In genomic region chr19:54517483-54517882, GRCh38 we compare ENCODE assay signal across 8 cellular contexts. TPM values are rescaled to one million over a fixed set of nuclear protein-coding genes. Genes with fewer than 3 reads are reported as not detected.
DNase-seq lines count a peak whose midpoint lies in the region; ATAC-seq, FAIRE-seq and TF ChIP-seq lines count a peak whose summit lies in the region.

No MANE protein-coding gene starts in this region.

- DNase-seq in AG08396 (ENCODE audit: low spot score) (peak; percentile 50), SJSA1 (ENCODE audit: low read depth in 1 of 2, low spot score in 2 of 2) (peak; percentile 12 to 54), astrocyte (ENCODE audit: low read depth) (peak; percentile 8), HepG2 (ENCODE audit: low spot score) (peak; percentile 52), testis (peak; percentile 58)

- CTCF ChIA-PET in HepG2 (lab: Yijun Ruan, JAX; ENCODE audit: low intra/inter-chr PET ratio, low total read pairs), result no interaction called here

- no peak overlapping the region for H3K27ac ChIP-seq in SJSA1
- H3K27ac ChIP-seq in astrocyte (ENCODE audit: low read depth, low read length), result no peak overlapping the region
- no peak overlapping the region for H3K27ac ChIP-seq in HepG2 (ENCODE audit: extremely low read length, insufficient read depth, low read length)
- no peak overlapping the region for H3K27ac ChIP-seq in testis

- intact Hi-C loops in HepG2 (cut with micrococcal nuclease; ENCODE audit: unreplicated experiment), result no loop called here
- intact Hi-C loops in testis (cut with DNase I; ENCODE audit: low total_unique reads), result no loop called here

- H3K9ac ChIP-seq in astrocyte (ENCODE audit: low read length) (no peak overlapping the region), HepG2 (ENCODE audit: insufficient read depth, low read depth, low read length) (no peak overlapping the region)

- 5% methylated on average over 3 of the region's 4 CpGs for WGBS in HepG2 (ENCODE audit: low lambda C conversion rate)
- 0% methylated on average over 4 of the region's 4 CpGs for WGBS in testis, 2 donors

- no peak overlapping the region for H3K4me3 ChIP-seq in SJSA1
- no peak overlapping the region for H3K4me3 ChIP-seq in astrocyte (ENCODE audit: insufficient read depth, low read depth, low read length)
- no peak overlapping the region for H3K4me3 ChIP-seq in HepG2 (replicated peaks in 1 of 3; ENCODE audit: insufficient read depth in 1 of 3, low read depth in 2 of 3, low read length in 3 of 3)
- no peak overlapping the region for H3K4me3 ChIP-seq in testis

- no peak overlapping the region for H3K4me3 Mint-ChIP-seq in astrocyte (ENCODE audit: unreplicated experiment)

- TF ChIP-seq POLR2A in HepG2 (IDR thresholded peaks at IDR 0.05; ENCODE audit: insufficient read depth in 1 of 2, low read depth in 2 of 2, low read length in 2 of 2) (no peak), testis (IDR thresholded peaks at IDR 0.05) (no peak)

- no peaks in the 10 kb centered on the region for H4K20me1 ChIP-seq in astrocyte (ENCODE audit: insufficient read depth, low read length)
- no peaks in the 10 kb centered on the region for H4K20me1 ChIP-seq in HepG2 (ENCODE audit: insufficient read depth, low read length)

- no peak for TF ChIP-seq EP300 in HepG2 (IDR thresholded peaks at IDR 0.05; ENCODE audit: low read depth in 2 of 2, low read length in 2 of 2)
- TF ChIP-seq EP300 in HepG2 (CRISPR knock-in tag; IDR thresholded peaks at IDR 0.05; ENCODE audit: borderline replicate concordance), result no peak

- H2AFZ ChIP-seq in astrocyte (ENCODE audit: low read depth, low read length) (no peak overlapping the region), HepG2 (ENCODE audit: low read length) (no peak overlapping the region)

- no peak for TF ChIP-seq CTCF in astrocyte (IDR thresholded peaks at IDR 0.05; ENCODE audit: insufficient read depth, low read depth, low read length)
- no peak for TF ChIP-seq CTCF in HepG2 (CRISPR knock-in tag; IDR thresholded peaks at IDR 0.05)
- no peak for TF ChIP-seq CTCF in testis (IDR thresholded peaks at IDR 0.05)

- H3K9me3 ChIP-seq in SJSA1 (replicated peaks) (no peaks in the 10 kb centered on the region), astrocyte (ENCODE audit: insufficient read depth, low read depth, low read length) (peaks cover 5% of the 10 kb centered on the region), HepG2 (ENCODE audit: low read length) (no peaks in the 10 kb centered on the region), testis (no peaks in the 10 kb centered on the region)

- in situ Hi-C loops in HepG2 (cut with HindIII; ENCODE audit: extremely low pct_ligation_motif_present, low pct_unique_long_range_greater_than_20kb), result no loop called here

- H3K27me3 ChIP-seq in SJSA1 (replicated peaks) (no peaks in the 10 kb centered on the region; the same call in 1 of the 2 replicates), astrocyte (ENCODE audit: insufficient read depth, low read length) (no peaks in the 10 kb centered on the region), HepG2 (ENCODE audit: control insufficient read depth in 1 of 2, insufficient read depth in 2 of 2, low read length in 2 of 2) (no peaks in the 10 kb centered on the region), testis (no peaks in the 10 kb centered on the region)

- peaks cover 5% of the 10 kb centered on the region for H3K9me3 Mint-ChIP-seq in astrocyte (ENCODE audit: unreplicated experiment)

- no TSS peak for BruUV-seq in HepG2 (replicated peaks; lab: Mats Ljungman, UMichigan)

- H3K4me1 ChIP-seq in SJSA1 (replicated peaks) (no peaks in the 10 kb centered on the region), astrocyte (ENCODE audit: insufficient read depth, low read length) (no peaks in the 10 kb centered on the region), HepG2 (ENCODE audit: insufficient read depth, low read length) (no peaks in the 10 kb centered on the region), testis (no peaks in the 10 kb centered on the region)

- H3K36me3 ChIP-seq in SJSA1 (no peaks in the 10 kb centered on the region), astrocyte (ENCODE audit: insufficient read depth, low read length) (no peaks in the 10 kb centered on the region), HepG2 (replicated peaks in 1 of 2; ENCODE audit: control insufficient read depth in 1 of 2, insufficient read depth in 2 of 2, low read length in 2 of 2) (no peaks in the 10 kb centered on the region), testis (ENCODE audit: low read depth, missing control alignments) (no peaks in the 10 kb centered on the region)

- ATAC-seq in HG03175 (IDR thresholded peaks at IDR 0.05; ENCODE audit: unreplicated experiment), result peak; percentile 33
- ATAC-seq in HepG2, result peak; percentile 63; the same call in 2 of the 3 replicates
- no peak for ATAC-seq in HG02588 (IDR thresholded peaks at IDR 0.05; ENCODE audit: unreplicated experiment)
- no peak for ATAC-seq in HG03108 (IDR thresholded peaks at IDR 0.05; ENCODE audit: unreplicated experiment)

- H3K27me3 Mint-ChIP-seq in astrocyte (ENCODE audit: low read depth, unreplicated experiment), result no peaks in the 10 kb centered on the region

- H3K4me2 ChIP-seq in astrocyte (ENCODE audit: low read length) (no peak overlapping the region), HepG2 (ENCODE audit: low read depth, low read length) (no peak overlapping the region)

- H3K36me3 Mint-ChIP-seq in astrocyte (ENCODE audit: low read depth, unreplicated experiment), result no peaks in the 10 kb centered on the region

- no peak for FAIRE-seq in astrocyte (lab: Jason Lieb, UNC)
- FAIRE-seq in HepG2 (lab: Jason Lieb, UNC), result peak; percentile 15

- TF ChIP-seq RAD21 in HepG2 (CRISPR knock-in tag; IDR thresholded peaks at IDR 0.05), result no peak

- H3K79me2 ChIP-seq in astrocyte (ENCODE audit: insufficient read depth, low read length), result no peaks in the 10 kb centered on the region
- H3K79me2 ChIP-seq in HepG2 (ENCODE audit: insufficient read depth, low read length), result no peaks in the 10 kb centered on the region

- POLR2A ChIA-PET in HepG2 (lab: Yijun Ruan, JAX), result no interaction called here

- H3K27ac Mint-ChIP-seq in astrocyte (ENCODE audit: unreplicated experiment), result no peak overlapping the region

- no peaks in the 10 kb centered on the region for H3K4me1 Mint-ChIP-seq in astrocyte (ENCODE audit: low read depth, unreplicated experiment)

RNA-seq across cellular contexts. Expression of gene LAIR2, which starts 14.9 kb away (rescaled TPM):
- total RNA-seq in SJSA1 (2014; rRNA removed; shearing (Covaris generic)), result not detected in 2 replicates
- total RNA-seq in astrocyte (not detected in 2 replicates), HepG2 (2016; rRNA removed; fragmentation: Illumina TruSeq; extraction: Trizol) (0.76 and 1.3 TPM in 2 replicates), testis (not detected)
- total RNA-seq in HepG2 (2016; cell fraction: cytosol; rRNA removed; fragmentation: Illumina TruSeq; extraction: Trizol; ENCODE audit: low read depth), result 0.81 and 1.1 TPM in 2 replicates
- 0.92 and 0.93 TPM in 2 replicates for total RNA-seq in HepG2 (2016; cell fraction: insoluble cytoplasmic fraction; rRNA removed; fragmentation: Illumina TruSeq; extraction: Trizol)
- 0.34 and 0.46 TPM in 2 replicates for total RNA-seq in HepG2 (2016; cell fraction: membrane; rRNA removed; fragmentation: Illumina TruSeq; extraction: Trizol)
- total RNA-seq in HepG2 (2016; cell fraction: nucleus; rRNA removed; fragmentation: Illumina TruSeq; extraction: Trizol), result not detected in 2 replicates
- polyA plus RNA-seq in HepG2 (2011; rRNA removed) (1.9 and 3.6 TPM in 2 replicates), testis (ENCODE audit: insufficient read depth, low read depth, low replicate concordance) (0.65 TPM)
- 1.6 and 2.5 TPM in 2 replicates for polyA plus RNA-seq in HepG2 (2011; cell fraction: cytosol; rRNA removed)
- 1.1 TPM in 1 of 2 replicates, not detected in the other for polyA plus RNA-seq in HepG2 (2011; cell fraction: nucleus; rRNA removed)
- polyA plus RNA-seq in HepG2 (2012), result 0.46 and 0.76 TPM in 2 replicates
- 1.2 and 1.3 TPM in 2 replicates for polyA plus RNA-seq in HepG2 (2016; cell fraction: cytosol; fragmentation: Illumina TruSeq; extraction: Trizol; ENCODE audit: low read depth)
- 0.67 TPM in 1 of 2 replicates, not detected in the other for polyA plus RNA-seq in HepG2 (2016; cell fraction: insoluble cytoplasmic fraction; fragmentation: Illumina TruSeq; extraction: Trizol; ENCODE audit: low read depth)
- polyA plus RNA-seq in HepG2 (2016; cell fraction: membrane; fragmentation: Illumina TruSeq; extraction: Trizol; ENCODE audit: low read depth), result 0.65 TPM in 1 of 2 replicates, not detected in the other
- 1.3 and 2.0 TPM in 2 replicates for polyA plus RNA-seq in HepG2 (2016; cell fraction: nucleus; fragmentation: Illumina TruSeq; extraction: Trizol; ENCODE audit: insufficient read depth, low read depth)
- not detected in 2 replicates for polyA minus RNA-seq in HepG2 (2011; rRNA and poly(A)+ RNA removed; ENCODE audit: low replicate concordance)
- not detected in 2 replicates for polyA minus RNA-seq in HepG2 (2011; cell fraction: cytosol; rRNA and poly(A)+ RNA removed)
- not detected in 2 replicates for polyA minus RNA-seq in HepG2 (2011; cell fraction: nucleus; rRNA and poly(A)+ RNA removed)

RNA-seq across cellular contexts. Expression of gene CDC42EP5, which starts 44.4 kb away (rescaled TPM):
- total RNA-seq in SJSA1 (2014; rRNA removed; shearing (Covaris generic)), result 1.2 and 8.8 TPM in 2 replicates
- total RNA-seq in astrocyte, result 57.9 and 64.2 TPM in 2 replicates
- 0.83 and 1.6 TPM in 2 replicates for total RNA-seq in HepG2 (2016; rRNA removed; fragmentation: Illumina TruSeq; extraction: Trizol)
- total RNA-seq in HepG2 (2016; cell fraction: cytosol; rRNA removed; fragmentation: Illumina TruSeq; extraction: Trizol; ENCODE audit: low read depth), result 1.4 and 3.2 TPM in 2 replicates
- 1.00 and 1.6 TPM in 2 replicates for total RNA-seq in HepG2 (2016; cell fraction: insoluble cytoplasmic fraction; rRNA removed; fragmentation: Illumina TruSeq; extraction: Trizol)
- 1.4 and 1.9 TPM in 2 replicates for total RNA-seq in HepG2 (2016; cell fraction: membrane; rRNA removed; fragmentation: Illumina TruSeq; extraction: Trizol)
- not detected in 2 replicates for total RNA-seq in HepG2 (2016; cell fraction: nucleus; rRNA removed; fragmentation: Illumina TruSeq; extraction: Trizol)
- 0.34 and 0.41 TPM in 2 replicates for polyA plus RNA-seq in HepG2 (2011; rRNA removed)
- polyA plus RNA-seq in HepG2 (2011; cell fraction: cytosol; rRNA removed), result 0.37 and 0.90 TPM in 2 replicates
- polyA plus RNA-seq in HepG2 (2011; cell fraction: nucleus; rRNA removed), result 0.35 and 0.56 TPM in 2 replicates
- polyA plus RNA-seq in HepG2 (2012), result 0.92 and 0.97 TPM in 2 replicates
- 2.2 and 4.1 TPM in 2 replicates for polyA plus RNA-seq in HepG2 (2016; cell fraction: cytosol; fragmentation: Illumina TruSeq; extraction: Trizol; ENCODE audit: low read depth)
- 2.3 and 3.1 TPM in 2 replicates for polyA plus RNA-seq in HepG2 (2016; cell fraction: insoluble cytoplasmic fraction; fragmentation: Illumina TruSeq; extraction: Trizol; ENCODE audit: low read depth)
- 4.7 and 5.9 TPM in 2 replicates for polyA plus RNA-seq in HepG2 (2016; cell fraction: membrane; fragmentation: Illumina TruSeq; extraction: Trizol; ENCODE audit: low read depth)
- 1.2 and 2.4 TPM in 2 replicates for polyA plus RNA-seq in HepG2 (2016; cell fraction: nucleus; fragmentation: Illumina TruSeq; extraction: Trizol; ENCODE audit: insufficient read depth, low read depth)
- polyA minus RNA-seq in HepG2 (2011; rRNA and poly(A)+ RNA removed; ENCODE audit: low replicate concordance), result 0.54 TPM in 1 of 2 replicates, not detected in the other
- 0.79 TPM in 1 of 2 replicates, not detected in the other for polyA minus RNA-seq in HepG2 (2011; cell fraction: cytosol; rRNA and poly(A)+ RNA removed)
- not detected in 2 replicates for polyA minus RNA-seq in HepG2 (2011; cell fraction: nucleus; rRNA and poly(A)+ RNA removed)
- total RNA-seq in testis, result 10 to 100 TPM; 10.2 to 11.9 TPM
- 7.8 TPM for polyA plus RNA-seq in testis (ENCODE audit: insufficient read depth, low read depth, low replicate concordance)

RNA-seq across cellular contexts. Expression of gene LENG9, which starts 53.9 kb away (rescaled TPM):
- 4.0 and 5.4 TPM in 2 replicates for total RNA-seq in SJSA1 (2014; rRNA removed; shearing (Covaris generic))
- 3.7 and 3.8 TPM in 2 replicates for total RNA-seq in astrocyte
- 1.5 and 2.9 TPM in 2 replicates for total RNA-seq in HepG2 (2016; rRNA removed; fragmentation: Illumina TruSeq; extraction: Trizol)
- total RNA-seq in HepG2 (2016; cell fraction: cytosol; rRNA removed; fragmentation: Illumina TruSeq; extraction: Trizol; ENCODE audit: low read depth), result 0.88 and 1.1 TPM in 2 replicates
- 1.8 and 2.6 TPM in 2 replicates for total RNA-seq in HepG2 (2016; cell fraction: insoluble cytoplasmic fraction; rRNA removed; fragmentation: Illumina TruSeq; extraction: Trizol)
- 1.8 and 2.1 TPM in 2 replicates for total RNA-seq in HepG2 (2016; cell fraction: membrane; rRNA removed; fragmentation: Illumina TruSeq; extraction: Trizol)
- 1.9 and 2.7 TPM in 2 replicates for total RNA-seq in HepG2 (2016; cell fraction: nucleus; rRNA removed; fragmentation: Illumina TruSeq; extraction: Trizol)
- 0.75 and 1.2 TPM in 2 replicates for polyA plus RNA-seq in HepG2 (2011; rRNA removed)
- 0.86 and 1.8 TPM in 2 replicates for polyA plus RNA-seq in HepG2 (2011; cell fraction: cytosol; rRNA removed)
- polyA plus RNA-seq in HepG2 (2011; cell fraction: nucleus; rRNA removed), result 1.7 TPM in 2 replicates
- polyA plus RNA-seq in HepG2 (2012), result 1.5 and 1.8 TPM in 2 replicates
- 0.32 and 0.38 TPM in 2 replicates for polyA plus RNA-seq in HepG2 (2016; cell fraction: cytosol; fragmentation: Illumina TruSeq; extraction: Trizol; ENCODE audit: low read depth)
- 1.4 and 1.5 TPM in 2 replicates for polyA plus RNA-seq in HepG2 (2016; cell fraction: insoluble cytoplasmic fraction; fragmentation: Illumina TruSeq; extraction: Trizol; ENCODE audit: low read depth)
- polyA plus RNA-seq in HepG2 (2016; cell fraction: membrane; fragmentation: Illumina TruSeq; extraction: Trizol; ENCODE audit: low read depth), result 0.65 and 1.0 TPM in 2 replicates
- 0.95 and 1.2 TPM in 2 replicates for polyA plus RNA-seq in HepG2 (2016; cell fraction: nucleus; fragmentation: Illumina TruSeq; extraction: Trizol; ENCODE audit: insufficient read depth, low read depth)
- 5.7 and 6.2 TPM in 2 replicates for polyA minus RNA-seq in HepG2 (2011; rRNA and poly(A)+ RNA removed; ENCODE audit: low replicate concordance)
- polyA minus RNA-seq in HepG2 (2011; cell fraction: cytosol; rRNA and poly(A)+ RNA removed), result 3.4 and 3.7 TPM in 2 replicates
- polyA minus RNA-seq in HepG2 (2011; cell fraction: nucleus; rRNA and poly(A)+ RNA removed), result 2.7 and 3.9 TPM in 2 replicates
- total RNA-seq in testis, result 1 to 10 TPM; 5.6 to 5.8 TPM
- polyA plus RNA-seq in testis (ENCODE audit: insufficient read depth, low read depth, low replicate concordance), result 1.9 TPM

RNA-seq across cellular contexts. Expression of gene LILRA2, which starts 56.1 kb away (rescaled TPM):
- total RNA-seq in SJSA1 (2014; rRNA removed; shearing (Covaris generic)), result not detected in 2 replicates
- total RNA-seq in astrocyte, result not detected in 2 replicates
- total RNA-seq in HepG2 (2016; rRNA removed; fragmentation: Illumina TruSeq; extraction: Trizol), result not detected in 2 replicates
- total RNA-seq in HepG2 (2016; cell fraction: cytosol; rRNA removed; fragmentation: Illumina TruSeq; extraction: Trizol; ENCODE audit: low read depth), result not detected in 2 replicates
- not detected in 2 replicates for total RNA-seq in HepG2 (2016; cell fraction: insoluble cytoplasmic fraction; rRNA removed; fragmentation: Illumina TruSeq; extraction: Trizol)
- not detected in 2 replicates for total RNA-seq in HepG2 (2016; cell fraction: membrane; rRNA removed; fragmentation: Illumina TruSeq; extraction: Trizol)
- not detected in 2 replicates for total RNA-seq in HepG2 (2016; cell fraction: nucleus; rRNA removed; fragmentation: Illumina TruSeq; extraction: Trizol)
- polyA plus RNA-seq in HepG2 (2011; rRNA removed), result 0.53 and 1.1 TPM in 2 replicates
- 0.67 and 0.75 TPM in 2 replicates for polyA plus RNA-seq in HepG2 (2011; cell fraction: cytosol; rRNA removed)
- polyA plus RNA-seq in HepG2 (2011; cell fraction: nucleus; rRNA removed), result 0.23 and 0.31 TPM in 2 replicates
- 0.07 TPM in 1 of 2 replicates, not detected in the other for polyA plus RNA-seq in HepG2 (2012)
- not detected in 2 replicates for polyA plus RNA-seq in HepG2 (2016; cell fraction: cytosol; fragmentation: Illumina TruSeq; extraction: Trizol; ENCODE audit: low read depth)
- not detected in 2 replicates for polyA plus RNA-seq in HepG2 (2016; cell fraction: insoluble cytoplasmic fraction; fragmentation: Illumina TruSeq; extraction: Trizol; ENCODE audit: low read depth)
- not detected in 2 replicates for polyA plus RNA-seq in HepG2 (2016; cell fraction: membrane; fragmentation: Illumina TruSeq; extraction: Trizol; ENCODE audit: low read depth)
- polyA plus RNA-seq in HepG2 (2016; cell fraction: nucleus; fragmentation: Illumina TruSeq; extraction: Trizol; ENCODE audit: insufficient read depth, low read depth), result not detected in 2 replicates
- polyA minus RNA-seq in HepG2 (2011; rRNA and poly(A)+ RNA removed; ENCODE audit: low replicate concordance), result 1.1 TPM in 1 of 2 replicates, not detected in the other
- 0.70 TPM in 1 of 2 replicates, not detected in the other for polyA minus RNA-seq in HepG2 (2011; cell fraction: cytosol; rRNA and poly(A)+ RNA removed)
- not detected in 2 replicates for polyA minus RNA-seq in HepG2 (2011; cell fraction: nucleus; rRNA and poly(A)+ RNA removed)
- under 1 TPM; 0.47 to 0.87 TPM for total RNA-seq in testis
- 2.6 TPM for polyA plus RNA-seq in testis (ENCODE audit: insufficient read depth, low read depth, low replicate concordance)

Comparison
In these comparisons a context has a peak if more than half of its experiments do, and no peak if none do; other contexts are left out.
1. DNase-seq: peak in every context shown above with its lines; median percentile 58 in testis; 52 in HepG2; 50 in AG08396; 33 in SJSA1; 8 in astrocyte.
2. ATAC-seq: peak in HG03175 (single experiment) and HepG2 (single experiment); none in HG02588 (single experiment) and HG03108 (single experiment).